In genomic region chr5:177426566-177427210, GRCh38 we compare ENCODE assay signal across 8 cellular contexts. TPM values are rescaled to one million over a fixed set of nuclear protein-coding genes. Genes with fewer than 3 reads are reported as not detected.
DNase-seq lines count a peak whose midpoint lies in the region; ATAC-seq and TF ChIP-seq lines count a peak whose summit lies in the region.

Gene GRK6, plus strand, starts transcription at chr5:177426676. Its CDS starts 170 bp downstream, at chr5:177426846.

- H3K9me3 ChIP-seq in endodermal cell (ENCODE audit: control insufficient read depth, low read length) (no peaks in the 10 kb centered on the region), thyroid gland (no peaks in the 10 kb centered on the region)

- H3K4me3 Mint-ChIP-seq in activated CD8-positive, alpha-beta T cell treated with anti-CD3 and anti-CD28 coated beads, Interleukin-2, amount 10 ng/mL, durations not matched to agents 7 days and 5 days, result peak within 1 kb of the TSS; percentile 97
- peak within 1 kb of the TSS; percentile 74 for H3K4me3 Mint-ChIP-seq in endodermal cell

- WGBS in endodermal cell (ENCODE audit: insufficient coverage in 1 of 2, insufficient read length in 1 of 2), 2 experiments, result 0 to 1% methylated on average over 34 to 82 of the region's 82 CpGs
- 0 to 1% methylated on average over 15 to 36 of the region's 82 CpGs for WGBS in thyroid gland, 2 donors

- H3K36me3 Mint-ChIP-seq in activated CD8-positive, alpha-beta T cell treated with anti-CD3 and anti-CD28 coated beads, Interleukin-2, amount 10 ng/mL, durations not matched to agents 7 days and 5 days (ENCODE audit: low read depth), result peaks cover 48% of the 10 kb centered on the region
- H3K36me3 Mint-ChIP-seq in endodermal cell (ENCODE audit: low read depth), result peaks cover 7% of the 10 kb centered on the region

- no peaks in the 10 kb centered on the region for H3K9me3 Mint-ChIP-seq in activated CD8-positive, alpha-beta T cell treated with anti-CD3 and anti-CD28 coated beads, Interleukin-2, amount 10 ng/mL, durations not matched to agents 7 days and 5 days (ENCODE audit: insufficient read depth)
- no peaks in the 10 kb centered on the region for H3K9me3 Mint-ChIP-seq in endodermal cell

- peaks cover 59% of the 10 kb centered on the region for H3K4me1 Mint-ChIP-seq in activated CD8-positive, alpha-beta T cell treated with anti-CD3 and anti-CD28 coated beads, Interleukin-2, amount 10 ng/mL, durations not matched to agents 7 days and 5 days (ENCODE audit: low read depth)
- peaks cover 14% of the 10 kb centered on the region for H3K4me1 Mint-ChIP-seq in endodermal cell

- peak within 1 kb of the TSS; percentile 93 for H3K27ac Mint-ChIP-seq in activated CD8-positive, alpha-beta T cell treated with anti-CD3 and anti-CD28 coated beads, Interleukin-2, amount 10 ng/mL, durations not matched to agents 7 days and 5 days
- H3K27ac Mint-ChIP-seq in endodermal cell, result peak within 1 kb of the TSS; percentile 98

- H3K9ac ChIP-seq in endodermal cell (ENCODE audit: extremely low read depth, low read length, poor library complexity, severe bottlenecking), result peak within 1 kb of the TSS; percentile 91

- intact Hi-C loops in thyroid gland (cut with DNase I), result no loop called here

- no peak for DNase-seq in G401 (ENCODE audit: low spot score)
- no peak for DNase-seq in LNCaP clone FGC (ENCODE audit: low read depth)
- DNase-seq in activated CD8-positive, alpha-beta T cell treated with anti-CD3 and anti-CD28 coated beads, Interleukin-2, amount 10 ng/mL, durations not matched to agents 7 days and 5 days, result peak; percentile 82
- peak; percentile 76 for DNase-seq in endodermal cell
- peak; percentile 36 for DNase-seq in mucosa of gallbladder (ENCODE audit: low spot score)
- DNase-seq in thyroid gland, result peak; percentile 58
- DNase-seq in RKO (ENCODE audit: low spot score), result no peak

- peak; percentile 12 for ATAC-seq in GM21737 (IDR thresholded peaks at IDR 0.05; ENCODE audit: unreplicated experiment)
- ATAC-seq in activated CD8-positive, alpha-beta T cell treated with anti-CD3 and anti-CD28 coated beads, Interleukin-2, amount 10 ng/mL, durations not matched to agents 7 days and 5 days, result peak; percentile 10

- H3K27me3 Mint-ChIP-seq in activated CD8-positive, alpha-beta T cell treated with anti-CD3 and anti-CD28 coated beads, Interleukin-2, amount 10 ng/mL, durations not matched to agents 7 days and 5 days (ENCODE audit: low read depth), result no peaks in the 10 kb centered on the region
- H3K27me3 Mint-ChIP-seq in endodermal cell (ENCODE audit: insufficient read depth), result peaks cover 9% of the 10 kb centered on the region

- H3K36me3 ChIP-seq in endodermal cell (ENCODE audit: control insufficient read depth, insufficient read depth, low read length) (peaks cover 5% of the 10 kb centered on the region), thyroid gland (no peaks in the 10 kb centered on the region)

- no peak for TF ChIP-seq CTCF in LNCaP clone FGC (IDR thresholded peaks at IDR 0.05; ENCODE audit: control insufficient read depth, extremely low read depth, insufficient read depth)
- no peak for TF ChIP-seq CTCF in endodermal cell (conservative IDR thresholded peaks at IDR 0.05)
- TF ChIP-seq CTCF in thyroid gland (IDR thresholded peaks at IDR 0.05), result no peak

- H3K27ac ChIP-seq in endodermal cell (ENCODE audit: low read depth, low read length), result peak within 1 kb of the TSS; percentile 87
- peak within 1 kb of the TSS; percentile 64 to 92 (median 90) for H3K27ac ChIP-seq in thyroid gland

- no peaks in the 10 kb centered on the region for H3K27me3 ChIP-seq in endodermal cell (ENCODE audit: control insufficient read depth, insufficient read depth, low read length, poor library complexity, severe bottlenecking)
- no peaks in the 10 kb centered on the region for H3K27me3 ChIP-seq in thyroid gland

- POLR2A ChIA-PET in activated CD8-positive, alpha-beta T cell treated with anti-CD3 and anti-CD28 coated beads, Interleukin-2, amount 10 ng/mL, durations not matched to agents 7 days and 5 days (lab: Charles Lee), result interaction anchor here (0.6 to 10.3 kb wide), 17 partner anchors 9 to 173 kb away, joined by 3 to 245 read pairs (median 4); partner anchors contain the start of genes B4GALT7, F12, PFN3 and PRELID1

- peak; percentile 30 to 76 for TF ChIP-seq POLR2A in thyroid gland (IDR thresholded peaks at IDR 0.05)

- in situ Hi-C loops in G401 (cut with HindIII; ENCODE audit: low sequenced_read_pairs), result no loop called here

- CTCF ChIA-PET in activated CD8-positive, alpha-beta T cell treated with anti-CD3 and anti-CD28 coated beads, Interleukin-2, amount 10 ng/mL, durations not matched to agents 7 days and 5 days (lab: Charles Lee), result interaction anchor here (0.6 to 14.1 kb wide), 15 partner anchors 10 to 117 kb away, joined by 3 to 252 read pairs (median 5); no protein-coding TSS in a partner anchor

- H3K4me1 ChIP-seq in endodermal cell (ENCODE audit: control insufficient read depth, insufficient read depth, low read length), result no peaks in the 10 kb centered on the region
- peaks cover 13% of the 10 kb centered on the region in 2 donors for H3K4me1 ChIP-seq in thyroid gland

- H3K4me3 ChIP-seq in LNCaP clone FGC (ENCODE audit: low read depth, low read length) (peak within 1 kb of the TSS; percentile 77), endodermal cell (ENCODE audit: low read length) (peak within 1 kb of the TSS; percentile 90), thyroid gland (replicated peaks in 1 of 3) (peak within 1 kb of the TSS; percentile 44 to 79 (median 63))

RNA-seq across cellular contexts. Expression of gene GRK6, which starts in this region (rescaled TPM):
- total RNA-seq in G401 (2014; rRNA removed; shearing (Covaris generic)), result 58.6 and 62.3 TPM in 2 replicates
- total RNA-seq in activated CD8-positive, alpha-beta T cell treated with anti-CD3 and anti-CD28 coated beads, Interleukin-2, amount 10 ng/mL, durations not matched to agents 7 days and 5 days, result 100 to 1,000 TPM; 206 to 213 TPM
- 10 to 100 TPM; 51.6 to 66.8 TPM for total RNA-seq in endodermal cell
- 31.2 TPM for polyA plus RNA-seq in endodermal cell (2013, experiment 1 of 2)
- polyA plus RNA-seq in endodermal cell (2013, experiment 2 of 2), result 29.2 TPM
- total RNA-seq in mucosa of gallbladder, result 39.5 TPM
- total RNA-seq in thyroid gland, result 10 to 100 TPM; 14.0 to 27.8 (median 18.8) TPM

Comparison
In these comparisons a context has a peak if more than half of its experiments do, and no peak if none do; other contexts are left out.
1. DNase-seq: peak in activated CD8-positive, alpha-beta T cell treated with anti-CD3 and anti-CD28 coated beads, Interleukin-2, amount 10 ng/mL, durations not matched to agents 7 days and 5 days (single experiment), endodermal cell (single experiment), mucosa of gallbladder (single experiment) and thyroid gland (2 of 2); none in G401 (single experiment), LNCaP clone FGC (single experiment) and RKO (single experiment).
2. Peak in every context shown above with its lines, with median percentiles within 50 percentile points of each other: H3K4me3 ChIP-seq.